In genomic region chr2:42138163-42139016, GRCh38 we compare ENCODE assay signal across 10 cellular contexts. TPM values are rescaled to one million over a fixed set of nuclear protein-coding genes. Genes with fewer than 3 reads are reported as not detected.
A peak's percentile ranks its signal among the peaks of the same experiment; 100 is the strongest.
DNase-seq lines count a peak whose midpoint lies in the region; ATAC-seq and TF ChIP-seq lines count a peak whose summit lies in the region.
"Had no signal": no experiment of that assay in that cellular context is flagged by ENCODE, and none has a peak within 500 bp of the region (broad histone marks: within the 10 kb centered on the region; RNA-seq: fewer than 3 reads in every experiment).

No MANE protein-coding gene starts in this region.

- no peaks in the 10 kb centered on the region for H3K9me3 ChIP-seq in CD4-positive, alpha-beta T cell (ENCODE audit: control insufficient read depth, low read length)
- H3K9me3 ChIP-seq: upper lobe of left lung had no signal

- CTCF ChIA-PET in CD4-positive, alpha-beta T cell (lab: Charles Lee), result interaction anchor here (0.6 to 1.0 kb wide), 2 partner anchors 43 to 158 kb away, joined by 3 read pairs; no protein-coding TSS in a partner anchor

- no peak for DNase-seq in CD4-positive, alpha-beta T cell
- peak; percentile 98 for DNase-seq in M059J (ENCODE audit: low read depth)
- no peak for DNase-seq in chondrocyte (ENCODE audit: low spot score)
- peak; percentile 99 for DNase-seq in myocyte (ENCODE audit: low read depth)
- no peak for DNase-seq in stimulated activated CD4-positive, alpha-beta T cell treated with anti-CD3 and anti-CD28 coated beads, Interleukin-4, amount 100 ng/mL, for 4 hours
- DNase-seq in activated naive CD4-positive, alpha-beta T cell treated with anti-CD3 and anti-CD28 coated beads, Interleukin-2, amount 50 U/mL, for 72 hours (ENCODE audit: low spot score in 2 of 2), result no peak
- no peak for DNase-seq in stimulated activated naive CD4-positive, alpha-beta T cell treated with Interleukin-2 at 50 U/mL for 16 hours (lab: John Stamatoyannopoulos, UW)
- DNase-seq: central memory CD4-positive, alpha-beta T cell had no signal

- POLR2A ChIA-PET in CD4-positive, alpha-beta T cell (lab: Charles Lee), result interaction anchor here (0.8 to 1.1 kb wide), 3 partner anchors 10 to 35 kb away, joined by 3 to 6 read pairs (median 4); no protein-coding TSS in a partner anchor

- intact Hi-C loops in CD4-positive, alpha-beta T cell (cut with DNase I, micrococcal nuclease), result no loop called here

- ATAC-seq in CD4-positive, alpha-beta T cell (ENCODE audit: poor library complexity), result no peak
- ATAC-seq in HG03521 (IDR thresholded peaks at IDR 0.05; ENCODE audit: unreplicated experiment), result no peak
- ATAC-seq in activated naive CD4-positive, alpha-beta T cell treated with anti-CD3 and anti-CD28 coated beads, Interleukin-2, amount 50 U/mL, for 72 hours, result no peak

- no peaks in the 10 kb centered on the region for H3K9me3 Mint-ChIP-seq in CD4-positive, alpha-beta T cell
- peaks cover 5% of the 10 kb centered on the region for H3K9me3 Mint-ChIP-seq in chondrocyte (ENCODE audit: low read depth)
- no peaks in the 10 kb centered on the region for H3K9me3 Mint-ChIP-seq in activated naive CD4-positive, alpha-beta T cell treated with anti-CD3 and anti-CD28 coated beads, Interleukin-2, amount 50 U/mL, for 72 hours

- H3K4me3 Mint-ChIP-seq in CD4-positive, alpha-beta T cell, result no peak overlapping the region
- H3K4me3 Mint-ChIP-seq in chondrocyte (ENCODE audit: unreplicated experiment), result no peak overlapping the region

- H3K27ac Mint-ChIP-seq in CD4-positive, alpha-beta T cell, result peak overlapping the region; percentile 58
- H3K27ac Mint-ChIP-seq in chondrocyte (ENCODE audit: unreplicated experiment), result peak overlapping the region; percentile 86
- H3K27ac Mint-ChIP-seq in activated naive CD4-positive, alpha-beta T cell treated with anti-CD3 and anti-CD28 coated beads, Interleukin-2, amount 50 U/mL, for 72 hours, result peak overlapping the region in 1 of 2 donors; percentile 52

- H3K36me3 Mint-ChIP-seq in CD4-positive, alpha-beta T cell (ENCODE audit: low read depth), result no peaks in the 10 kb centered on the region
- no peaks in the 10 kb centered on the region for H3K36me3 Mint-ChIP-seq in chondrocyte (ENCODE audit: low read depth)
- no peaks in the 10 kb centered on the region for H3K36me3 Mint-ChIP-seq in activated naive CD4-positive, alpha-beta T cell treated with anti-CD3 and anti-CD28 coated beads, Interleukin-2, amount 50 U/mL, for 72 hours

- no peak overlapping the region for H3K27ac ChIP-seq in CD4-positive, alpha-beta T cell (ENCODE audit: low read depth, low read length)

- H3K27me3 Mint-ChIP-seq in CD4-positive, alpha-beta T cell, result no peaks in the 10 kb centered on the region
- no peaks in the 10 kb centered on the region for H3K27me3 Mint-ChIP-seq in chondrocyte (ENCODE audit: low read depth)

- TF ChIP-seq CTCF in CD4-positive, alpha-beta T cell (IDR thresholded peaks at IDR 0.05), result no peak
- no peak for TF ChIP-seq CTCF in chondrocyte (IDR thresholded peaks at IDR 0.05)

- no peaks in the 10 kb centered on the region for H3K27me3 ChIP-seq in CD4-positive, alpha-beta T cell (ENCODE audit: control insufficient read depth, insufficient read depth, low read length)
- H3K27me3 ChIP-seq: upper lobe of left lung had no signal

- H3K4me1 Mint-ChIP-seq in CD4-positive, alpha-beta T cell (ENCODE audit: low read depth), result peaks cover 80% of the 10 kb centered on the region
- H3K4me1 Mint-ChIP-seq in chondrocyte (ENCODE audit: low read depth), result peaks cover 78% of the 10 kb centered on the region

RNA-seq across cellular contexts. Expression of gene EML4, which starts 30.8 kb away (rescaled TPM):
- 100 to 1,000 TPM; 219 to 228 TPM for total RNA-seq in CD4-positive, alpha-beta T cell
- 27.5 and 36.7 TPM in 2 replicates for total RNA-seq in M059J (2014; rRNA removed; shearing (Covaris generic))
- total RNA-seq in chondrocyte (49.5 to 50.0 TPM (median 49.9 TPM) in 3 replicates), myocyte (22.5 and 24.8 TPM in 2 replicates)
- polyA plus RNA-seq in myocyte (2012), result 15.3 TPM
- total RNA-seq in activated naive CD4-positive, alpha-beta T cell treated with anti-CD3 and anti-CD28 coated beads, Interleukin-2, amount 50 U/mL, for 72 hours, result 10 to 100 TPM; 56.6 to 85.7 TPM

Comparison
In these comparisons a context has a peak if more than half of its experiments do, and no peak if none do; other contexts are left out.
1. DNase-seq: peak in M059J (single experiment) and myocyte (single experiment); none in CD4-positive, alpha-beta T cell (0 of 10), chondrocyte (single experiment), stimulated activated CD4-positive, alpha-beta T cell treated with anti-CD3 and anti-CD28 coated beads, Interleukin-4, amount 100 ng/mL, for 4 hours (0 of 2), activated naive CD4-positive, alpha-beta T cell treated with anti-CD3 and anti-CD28 coated beads, Interleukin-2, amount 50 U/mL, for 72 hours (0 of 2) and stimulated activated naive CD4-positive, alpha-beta T cell treated with Interleukin-2 at 50 U/mL for 16 hours (single experiment).